In genomic region chr21:44999428-44999971, GRCh38 we compare ENCODE assay signal across 18 cellular contexts. TPM values are rescaled to one million over a fixed set of nuclear protein-coding genes. Genes with fewer than 3 reads are reported as not detected.
DNase-seq lines count a peak whose midpoint lies in the region; ATAC-seq, FAIRE-seq and TF ChIP-seq lines count a peak whose summit lies in the region.
"Had no signal": no experiment of that assay in that cellular context is flagged by ENCODE, and none has a peak within 500 bp of the region (broad histone marks: within the 10 kb centered on the region; RNA-seq: fewer than 3 reads in every experiment).

No MANE protein-coding gene starts in this region.

- POLR2A ChIA-PET in activated CD4-positive, alpha-beta T cell treated with anti-CD3 and anti-CD28 coated beads for 36 hours (lab: Charles Lee), result no interaction called here
- POLR2A ChIA-PET in HEK293 (lab: Yijun Ruan, JAX), result no interaction called here

- ATAC-seq in activated CD4-positive, alpha-beta T cell treated with anti-CD3 and anti-CD28 coated beads for 36 hours, result no peak
- no peak for ATAC-seq in psoas muscle

- H3K4me1 ChIP-seq in HEK293 (ENCODE audit: control insufficient read depth, insufficient read depth, low read length), result no peaks in the 10 kb centered on the region
- no peaks in the 10 kb centered on the region for H3K4me1 ChIP-seq in kidney (ENCODE audit: control insufficient read depth in 1 of 2, insufficient read depth in 1 of 2, low read depth in 1 of 2, low read length in 2 of 2)
- peaks cover 18% of the 10 kb centered on the region for H3K4me1 ChIP-seq in psoas muscle

- CTCF ChIA-PET in activated CD4-positive, alpha-beta T cell treated with anti-CD3 and anti-CD28 coated beads for 36 hours (lab: Charles Lee), result no interaction called here
- CTCF ChIA-PET in HEK293 (lab: Yijun Ruan, JAX), result interaction anchor here (1.0 to 2.1 kb wide), 2 partner anchors 50 to 129 kb away, joined by 3 to 4 read pairs; no protein-coding TSS in a partner anchor

- H3K27ac ChIP-seq in HEK293 (ENCODE audit: extremely low read depth, low read depth, low read length) (no peak overlapping the region), kidney (ENCODE audit: low read depth in 2 of 2, low read length in 2 of 2) (no peak overlapping the region), psoas muscle (no peak overlapping the region)
- H3K27ac ChIP-seq: GM23248, PC-9 had no signal

- no peak overlapping the region for H3K27ac Mint-ChIP-seq in activated CD4-positive, alpha-beta T cell treated with anti-CD3 and anti-CD28 coated beads for 36 hours
- H3K27ac Mint-ChIP-seq: CD4-positive, alpha-beta T cell had no signal

- no peaks in the 10 kb centered on the region for H3K9me3 Mint-ChIP-seq in activated CD4-positive, alpha-beta T cell treated with anti-CD3 and anti-CD28 coated beads for 36 hours (ENCODE audit: low read depth)
- H3K9me3 Mint-ChIP-seq: CD4-positive, alpha-beta T cell had no signal

- no peak for FAIRE-seq in kidney (lab: Jason Lieb, UNC)
- FAIRE-seq: G401.6, GM12892 had no signal

- H3K36me3 ChIP-seq in HEK293 (ENCODE audit: control insufficient read depth in 2 of 2, insufficient read depth in 1 of 2, low read length in 2 of 2) (no peaks in the 10 kb centered on the region), kidney (ENCODE audit: control insufficient read depth in 1 of 2, insufficient read depth in 2 of 2, low read length in 2 of 2) (no peaks in the 10 kb centered on the region), psoas muscle (ENCODE audit: insufficient read depth in 1 of 2, low read depth in 1 of 2) (no peaks in the 10 kb centered on the region)

- H3K4me3 ChIP-seq in HEK293 (ENCODE audit: low read depth, low read length), result no peak overlapping the region
- no peak overlapping the region for H3K4me3 ChIP-seq in kidney (ENCODE audit: low read length in 2 of 2)
- no peak overlapping the region for H3K4me3 ChIP-seq in psoas muscle
- H3K4me3 ChIP-seq: GM23248, PC-9 had no signal

- no peak for TF ChIP-seq CTCF in HEK293 (tag by site-specific recombination; IDR thresholded peaks at IDR 0.05)
- no peak for TF ChIP-seq CTCF in kidney (IDR thresholded peaks at IDR 0.05; ENCODE audit: borderline replicate concordance, extremely low read depth, insufficient read depth)
- TF ChIP-seq CTCF in psoas muscle (IDR thresholded peaks at IDR 0.05), result no peak

- WGBS in psoas muscle, 3 donors, result 92 to 96% (median 93%) methylated on average over 17 of the region's 17 CpGs

- H3K9me3 ChIP-seq in HEK293 (ENCODE audit: control insufficient read depth, insufficient read depth, low read depth, low read length), result no peaks in the 10 kb centered on the region
- H3K9me3 ChIP-seq in kidney (ENCODE audit: control insufficient read depth in 1 of 2, low read length in 2 of 2), result no peaks in the 10 kb centered on the region
- no peaks in the 10 kb centered on the region for H3K9me3 ChIP-seq in psoas muscle

- no peaks in the 10 kb centered on the region for H3K4me1 Mint-ChIP-seq in activated CD4-positive, alpha-beta T cell treated with anti-CD3 and anti-CD28 coated beads for 36 hours

- intact Hi-C loops in activated CD4-positive, alpha-beta T cell treated with anti-CD3 and anti-CD28 coated beads for 36 hours (cut with DNase I, micrococcal nuclease), result no loop called here
- intact Hi-C loops in kidney (cut with DNase I) (no loop called here), psoas muscle (cut with DNase I) (no loop called here)

- no peaks in the 10 kb centered on the region for H3K27me3 Mint-ChIP-seq in activated CD4-positive, alpha-beta T cell treated with anti-CD3 and anti-CD28 coated beads for 36 hours
- H3K27me3 Mint-ChIP-seq: CD4-positive, alpha-beta T cell had no signal

- DNase-seq in activated CD4-positive, alpha-beta T cell treated with anti-CD3 and anti-CD28 coated beads for 36 hours, result peak; percentile 3
- DNase-seq in activated CD4-positive, alpha-beta T cell treated with anti-CD3 and anti-CD28 coated beads for 48 hours, result no peak
- DNase-seq in kidney, result peak; percentile 64
- DNase-seq in psoas muscle, result peak; percentile 14 to 35
- DNase-seq in mucosa of gallbladder (ENCODE audit: low spot score), result no peak
- DNase-seq in NCI-H2196 treated with DMSO at 0.1 percent for 48 hours (lab: John Stamatoyannopoulos, UW; ENCODE audit: unreplicated experiment), result no peak
- DNase-seq in NCI-H1105 (lab: John Stamatoyannopoulos, UW), result no peak
- DNase-seq: 8988T, Calu3, DMS79 treated with DMSO at 0.1 percent for 48 hours, GM23248, NCI-H1092, NCI-H1694 had no signal

- H3K36me3 Mint-ChIP-seq in activated CD4-positive, alpha-beta T cell treated with anti-CD3 and anti-CD28 coated beads for 36 hours (ENCODE audit: low read depth), result no peaks in the 10 kb centered on the region

- no peak overlapping the region for H3K9ac ChIP-seq in kidney (ENCODE audit: low read length in 2 of 2)
- H3K9ac ChIP-seq: GM23248 had no signal

- H3K4me3 Mint-ChIP-seq in activated CD4-positive, alpha-beta T cell treated with anti-CD3 and anti-CD28 coated beads for 36 hours, result no peak overlapping the region
- H3K4me3 Mint-ChIP-seq: CD4-positive, alpha-beta T cell had no signal

- peaks cover 0 to 2% (median 0%) of the 10 kb centered on the region in 3 donors for H3K27me3 ChIP-seq in psoas muscle (ENCODE audit: insufficient read depth in 3 of 3, low read length in 2 of 3)

TF ChIP-seq in HEK293, 187 proteins besides CTCF, POLR2A, EP300 and RAD21:
- TF ChIP-seq ZNF112 (tag by site-specific recombination; IDR thresholded peaks at IDR 0.05) (peak; percentile 91), ZNF791 (tag by site-specific recombination; IDR thresholded peaks at IDR 0.05) (no peak)

RNA-seq across cellular contexts. Expression of gene SLX9, which starts 59.7 kb away (rescaled TPM):
- 10 to 100 TPM; 60.8 to 68.8 TPM for total RNA-seq in activated CD4-positive, alpha-beta T cell treated with anti-CD3 and anti-CD28 coated beads for 36 hours
- total RNA-seq in kidney (27.1 TPM), psoas muscle (10 to 100 TPM; 26.3 to 58.0 (median 32.5) TPM), mucosa of gallbladder (34.6 TPM)
- polyA plus RNA-seq in kidney (ENCODE audit: insufficient read depth, low read depth, low replicate concordance) (35.1 TPM), psoas muscle (10 to 100 TPM; 20.2 to 69.2 (median 26.7) TPM)

Comparison
In these comparisons a context has a peak if more than half of its experiments do, and no peak if none do; other contexts are left out.
1. DNase-seq: peak in activated CD4-positive, alpha-beta T cell treated with anti-CD3 and anti-CD28 coated beads for 36 hours (single experiment), kidney (single experiment) and psoas muscle (2 of 2); none in activated CD4-positive, alpha-beta T cell treated with anti-CD3 and anti-CD28 coated beads for 48 hours (single experiment), mucosa of gallbladder (single experiment), NCI-H2196 treated with DMSO at 0.1 percent for 48 hours (single experiment) and NCI-H1105 (single experiment).